Comparison of ENCODE assay signal across 10 cellular contexts in genomic region chr17:81537856-81538555, GRCh38. TPM values are rescaled to one million over a fixed set of nuclear protein-coding genes. Genes with fewer than 3 reads are reported as not detected.
DNase-seq lines count a peak whose midpoint lies in the region; ATAC-seq and TF ChIP-seq lines count a peak whose summit lies in the region.
"Had no signal": no experiment of that assay in that cellular context is flagged by ENCODE, and none has a peak within 500 bp of the region (broad histone marks: within the 10 kb centered on the region; RNA-seq: fewer than 3 reads in every experiment).

No MANE protein-coding gene starts in this region.

- H3K36me3 ChIP-seq in BLaER1 (peaks cover 47% of the 10 kb centered on the region), endodermal cell (ENCODE audit: control insufficient read depth, insufficient read depth, low read length) (no peaks in the 10 kb centered on the region), tibial nerve (peaks cover 2 to 50% (median 5%) of the 10 kb centered on the region in 3 donors)

- WGBS in endodermal cell (ENCODE audit: insufficient coverage in 1 of 2, insufficient read length in 1 of 2), 2 experiments, result 84 to 85% methylated on average over 20 to 26 of the region's 26 CpGs
- 53 to 68% methylated on average over 19 to 26 of the region's 26 CpGs for WGBS in tibial nerve, 2 donors

- H3K27ac Mint-ChIP-seq in endodermal cell, result no peak overlapping the region

- H3K4me1 ChIP-seq in BLaER1 (peaks cover 48% of the 10 kb centered on the region), endodermal cell (ENCODE audit: control insufficient read depth, insufficient read depth, low read length) (no peaks in the 10 kb centered on the region), tibial nerve (peaks cover 0 to 21% (median 12%) of the 10 kb centered on the region in 4 donors)

- peak overlapping the region; percentile 63 for H3K4me2 ChIP-seq in BLaER1

- H3K27ac ChIP-seq in BLaER1, result 0 out of 2 replicates have a peak overlapping the region, but pooled peaks have one; percentile 44
- H3K27ac ChIP-seq in endodermal cell (ENCODE audit: low read depth, low read length), result peak overlapping the region; percentile 44
- H3K27ac ChIP-seq in tibial nerve, result no peak overlapping the region
- H3K27ac ChIP-seq: heart right ventricle had no signal

- peaks cover 8% of the 10 kb centered on the region for H3K36me3 Mint-ChIP-seq in endodermal cell (ENCODE audit: low read depth)

- TF ChIP-seq POLR2A in tibial nerve (IDR thresholded peaks at IDR 0.05), result no peak

- peaks cover 51% of the 10 kb centered on the region for H4K20me1 ChIP-seq in BLaER1

- no peak for ATAC-seq in GM19035 (IDR thresholded peaks at IDR 0.05; ENCODE audit: unreplicated experiment)
- ATAC-seq in HG03196 (IDR thresholded peaks at IDR 0.05; ENCODE audit: unreplicated experiment), result no peak
- ATAC-seq in HG03571 (IDR thresholded peaks at IDR 0.05; ENCODE audit: unreplicated experiment), result no peak

- H3K27me3 Mint-ChIP-seq in endodermal cell (ENCODE audit: insufficient read depth), result peaks cover 29% of the 10 kb centered on the region

- no peak overlapping the region for H3K9ac ChIP-seq in BLaER1
- H3K9ac ChIP-seq in endodermal cell (ENCODE audit: extremely low read depth, low read length, poor library complexity, severe bottlenecking), result no peak overlapping the region

- no peaks in the 10 kb centered on the region for H3K4me1 Mint-ChIP-seq in endodermal cell

- no peak overlapping the region for H3K4me3 Mint-ChIP-seq in endodermal cell

- TF ChIP-seq CTCF in endodermal cell (conservative IDR thresholded peaks at IDR 0.05), result peak; percentile 10
- peak in 1 of 5 experiments; percentile 3 for TF ChIP-seq CTCF in tibial nerve (IDR thresholded peaks at IDR 0.05)

- H3K27me3 ChIP-seq in BLaER1 (peaks cover 18% of the 10 kb centered on the region), endodermal cell (ENCODE audit: control insufficient read depth, insufficient read depth, low read length, poor library complexity, severe bottlenecking) (peaks cover 9% of the 10 kb centered on the region), tibial nerve (peaks cover 0 to 43% of the 10 kb centered on the region in 2 donors)

- H3K4me3 ChIP-seq in BLaER1, result no peak overlapping the region
- no peak overlapping the region for H3K4me3 ChIP-seq in endodermal cell (ENCODE audit: low read length)
- no peak overlapping the region for H3K4me3 ChIP-seq in tibial nerve
- H3K4me3 ChIP-seq: heart right ventricle had no signal

- no peaks in the 10 kb centered on the region for H3K9me3 Mint-ChIP-seq in endodermal cell

- TF ChIP-seq EP300 in tibial nerve (IDR thresholded peaks at IDR 0.05), result no peak

- H3K9me3 ChIP-seq in BLaER1, result no peaks in the 10 kb centered on the region
- no peaks in the 10 kb centered on the region for H3K9me3 ChIP-seq in endodermal cell (ENCODE audit: control insufficient read depth, low read length)
- no peaks in the 10 kb centered on the region for H3K9me3 ChIP-seq in tibial nerve
- H3K9me3 ChIP-seq: heart right ventricle had no signal

- peak; percentile 86 for DNase-seq in LHCN-M2 (ENCODE audit: low read depth)
- DNase-seq in NCI-H524 (lab: John Stamatoyannopoulos, UW), result peak; percentile 95 to 99
- no peak for DNase-seq in endodermal cell
- DNase-seq in tibial nerve (ENCODE audit: low spot score in 2 of 2), result no peak
- DNase-seq: activated CD4-positive, alpha-beta T cell treated with anti-CD3 and anti-CD28 coated beads for 1 hour had no signal

RNA-seq across cellular contexts. Expression of gene FSCN2, which starts 9.8 kb away (rescaled TPM):
- 0.26 and 0.29 TPM in 2 replicates for total RNA-seq in LHCN-M2 (2014; rRNA removed)
- polyA plus RNA-seq in LHCN-M2 (2012), result 0.70 TPM
- 1 to 10 TPM; 1.0 to 1.8 TPM for total RNA-seq in endodermal cell
- polyA plus RNA-seq in endodermal cell (2013, experiment 1 of 2), result 0.50 TPM
- polyA plus RNA-seq in endodermal cell (2013, experiment 2 of 2), result 0.46 TPM
- total RNA-seq in tibial nerve, result 1 to 10 TPM in 3 of 4 donors, under 1 TPM in 1; 0.42 to 4.4 (median 3.7) TPM

RNA-seq across cellular contexts. Expression of gene FAAP100, which starts 14.1 kb away (rescaled TPM):
- total RNA-seq in LHCN-M2 (2014; rRNA removed), result 27.2 and 31.3 TPM in 2 replicates
- polyA plus RNA-seq in LHCN-M2 (2012), result 20.5 TPM
- 10 to 100 TPM; 34.5 to 39.5 TPM for total RNA-seq in endodermal cell
- polyA plus RNA-seq in endodermal cell (2013, experiment 1 of 2), result 25.9 TPM
- polyA plus RNA-seq in endodermal cell (2013, experiment 2 of 2), result 24.1 TPM
- total RNA-seq in tibial nerve, result 10 to 100 TPM; 20.1 to 41.7 (median 26.7) TPM

RNA-seq across cellular contexts. Expression of gene ACTG1, which starts 25.4 kb away (rescaled TPM):
- total RNA-seq in LHCN-M2 (2014; rRNA removed) (6,893 and 8,596 TPM in 2 replicates), endodermal cell (1,000 to 10,000 TPM; 4,461 to 5,616 TPM), tibial nerve (1,000 to 10,000 TPM; 2,372 to 2,875 (median 2,670) TPM)
- 8,200 TPM for polyA plus RNA-seq in LHCN-M2 (2012)
- 4,463 TPM for polyA plus RNA-seq in endodermal cell (2013, experiment 1 of 2)
- polyA plus RNA-seq in endodermal cell (2013, experiment 2 of 2), result 3,951 TPM

Comparison
In these comparisons a context has a peak if more than half of its experiments do, and no peak if none do; other contexts are left out.
1. H3K27ac ChIP-seq: peak in BLaER1 (single experiment) and endodermal cell (single experiment); none in tibial nerve (0 of 4).
2. DNase-seq: peak in LHCN-M2 (single experiment) and NCI-H524 (2 of 2); none in endodermal cell (single experiment) and tibial nerve (0 of 2).